In genomic region chr16:68079616-68080344, GRCh38 we compare ENCODE assay signal across 1 cellular context.
TF ChIP-seq lines count a peak whose summit lies in the region.

No MANE protein-coding gene starts in this region.

TF ChIP-seq in GM12878, 131 proteins besides CTCF, POLR2A, EP300 and RAD21 (continued from another document and continues in another):
- no peak for TF ChIP-seq KLF5 (IDR thresholded peaks at IDR 0.05; ENCODE audit: partially characterized antibody)
- no peak for TF ChIP-seq POLR2AphosphoS2 (IDR thresholded peaks at IDR 0.05; ENCODE audit: low read depth, low read length)
- no peak for TF ChIP-seq ATF3 (IDR thresholded peaks at IDR 0.05; ENCODE audit: borderline replicate concordance, extremely low read depth, low read depth, low read length)
- no peak for TF ChIP-seq ZNF384 (IDR thresholded peaks at IDR 0.05; ENCODE audit: borderline replicate concordance, low read depth, low read length)
- TF ChIP-seq KAT2A (conservative IDR thresholded peaks at IDR 0.05; ENCODE audit: control insufficient read depth, low read depth, low read length), result no peak
- TF ChIP-seq ZBTB33 (IDR thresholded peaks at IDR 0.05), result no peak
- no peak for TF ChIP-seq ZBED1 (IDR thresholded peaks at IDR 0.05; ENCODE audit: borderline replicate concordance)
- TF ChIP-seq CUX1 (IDR thresholded peaks at IDR 0.05; ENCODE audit: insufficient replicate concordance, low read depth, low read length), result no peak
- TF ChIP-seq SKIL (IDR thresholded peaks at IDR 0.05; ENCODE audit: low read depth, poor library complexity, severe bottlenecking), result no peak
- TF ChIP-seq FOXK2 (IDR thresholded peaks at IDR 0.05), result peak; percentile 63
- no peak for TF ChIP-seq KDM1A (IDR thresholded peaks at IDR 0.05; ENCODE audit: borderline replicate concordance)
- TF ChIP-seq LARP7 (IDR thresholded peaks at IDR 0.05), result peak; percentile 18; the same call in 1 of the 2 replicates
- TF ChIP-seq RCOR1 (conservative IDR thresholded peaks at IDR 0.05; ENCODE audit: low read depth, low read length), result no peak
- TF ChIP-seq TARDBP (IDR thresholded peaks at IDR 0.05; ENCODE audit: borderline replicate concordance), result no peak
- no peak for TF ChIP-seq POLR2AphosphoS5 (IDR thresholded peaks at IDR 0.05; ENCODE audit: low read length)
- TF ChIP-seq TCF12 (IDR thresholded peaks at IDR 0.05; ENCODE audit: low read depth, low read length), result no peak
- TF ChIP-seq CBFB (IDR thresholded peaks at IDR 0.05; ENCODE audit: low read depth), result peak; percentile 57; the same call in 1 of the 2 replicates
- TF ChIP-seq PAX5 (IDR thresholded peaks at IDR 0.05; ENCODE audit: borderline replicate concordance, low read depth, low read length), result no peak
- peak in 1 of 2 experiments; percentile 67; a peak in 3 of 4 replicates for TF ChIP-seq IKZF2 (IDR thresholded peaks at IDR 0.05)
- no peak for TF ChIP-seq TCF7 (IDR thresholded peaks at IDR 0.05; ENCODE audit: borderline replicate concordance)
- TF ChIP-seq PKNOX1 (IDR thresholded peaks at IDR 0.05), result no peak
- peak; percentile 33; the same call in 1 of the 2 replicates for TF ChIP-seq MTA2 (IDR thresholded peaks at IDR 0.05; ENCODE audit: low read depth)
- TF ChIP-seq NFXL1 (IDR thresholded peaks at IDR 0.05; ENCODE audit: borderline replicate concordance), result no peak
- TF ChIP-seq REST (IDR thresholded peaks at IDR 0.05; ENCODE audit: low read depth, low read length), result no peak
- TF ChIP-seq SREBF2 (IDR thresholded peaks at IDR 0.05; ENCODE audit: low read length), result no peak
- TF ChIP-seq GATAD2B (conservative IDR thresholded peaks at IDR 0.05; ENCODE audit: low read depth), result no peak; the same call in 1 of the 2 replicates
- TF ChIP-seq HDGF (IDR thresholded peaks at IDR 0.05), result no peak
- TF ChIP-seq USF2 (IDR thresholded peaks at IDR 0.05; ENCODE audit: borderline replicate concordance, low read depth, low read length), result no peak
- no peak for TF ChIP-seq GABPA (IDR thresholded peaks at IDR 0.05; ENCODE audit: low read depth)
- TF ChIP-seq E2F4 (IDR thresholded peaks at IDR 0.05; ENCODE audit: low read depth, low read length), result no peak
- TF ChIP-seq ZNF622 (IDR thresholded peaks at IDR 0.05), result no peak
- peak; percentile 44 for TF ChIP-seq RELB (IDR thresholded peaks at IDR 0.05; ENCODE audit: low read depth)
- TF ChIP-seq SMAD1 (IDR thresholded peaks at IDR 0.05; ENCODE audit: low read depth, partially characterized antibody), result no peak
- TF ChIP-seq SMAD5 (IDR thresholded peaks at IDR 0.05; ENCODE audit: low read depth), result no peak
- TF ChIP-seq MXI1 (IDR thresholded peaks at IDR 0.05; ENCODE audit: low read depth, low read length), result no peak
- TF ChIP-seq PRDM15 (CRISPR knock-in tag; IDR thresholded peaks at IDR 0.05), result no peak
- TF ChIP-seq NBN (IDR thresholded peaks at IDR 0.05), result peak; percentile 22; the same call in 1 of the 2 replicates
- TF ChIP-seq JUNB (IDR thresholded peaks at IDR 0.05), result no peak
